19 cellular contexts compared by ENCODE assay signal in genomic region chr16:17743158-17743557, GRCh38.
DNase-seq lines count a peak whose midpoint lies in the region; ATAC-seq, FAIRE-seq and TF ChIP-seq lines count a peak whose summit lies in the region.
"Had no signal": no experiment of that assay in that cellular context is flagged by ENCODE, and none has a peak within 500 bp of the region (broad histone marks: within the 10 kb centered on the region; RNA-seq: fewer than 3 reads in every experiment).

No MANE protein-coding gene starts in this region.

- H3K4me2 ChIP-seq in H1 (ENCODE audit: insufficient read depth in 1 of 2, low read depth in 2 of 2, low read length in 2 of 2), result peak overlapping the region in 1 of 2 experiments; percentile 58; a peak in 1 of 4 replicates

- TF ChIP-seq POLR2A in H1 (IDR thresholded peaks at IDR 0.05; ENCODE audit: control extremely low read depth in 1 of 2, low read depth in 2 of 2, low read length in 2 of 2) (no peak), sigmoid colon (IDR thresholded peaks at IDR 0.05) (no peak)

- no peaks in the 10 kb centered on the region for H4K20me1 ChIP-seq in H1 (replicated peaks in 1 of 2; ENCODE audit: control insufficient read depth in 1 of 2, insufficient read depth in 2 of 2, low read length in 2 of 2)

- H3K79me2 ChIP-seq in H1 (ENCODE audit: control insufficient read depth in 1 of 2, insufficient read depth in 2 of 2, low read length in 2 of 2), result no peaks in the 10 kb centered on the region

- H3K18ac ChIP-seq in H1 (ENCODE audit: extremely low read depth, low read length), result peak overlapping the region; percentile 86; the same call in 1 of the 2 replicates

- H3K27ac ChIP-seq in H1 (ENCODE audit: low read depth, low read length) (no peak overlapping the region), iPS-20b (ENCODE audit: low read length) (peak overlapping the region; percentile 63), sigmoid colon (peak overlapping the region in 3 of 4 donors; percentile 88 to 90 (median 90))
- no peak overlapping the region for H3K27ac ChIP-seq in effector memory CD4-positive, alpha-beta T cell (ENCODE audit: insufficient read depth, low read length, poor library complexity, severe bottlenecking)

- H3K36me3 ChIP-seq in H1 (ENCODE audit: control insufficient read depth in 2 of 4, insufficient read depth in 4 of 4, low read length in 3 of 4) (no peaks in the 10 kb centered on the region), iPS-20b (ENCODE audit: insufficient read depth, low read depth, low read length) (no peaks in the 10 kb centered on the region), sigmoid colon (no peaks in the 10 kb centered on the region)
- no peaks in the 10 kb centered on the region for H3K36me3 ChIP-seq in effector memory CD4-positive, alpha-beta T cell (ENCODE audit: control insufficient read depth, insufficient read depth, low read length)
- H3K36me3 ChIP-seq: BE2C, HAP-1 had no signal

- peak overlapping the region; percentile 19; the same call in 1 of the 2 replicates for H2BK15ac ChIP-seq in H1 (ENCODE audit: low read length)

- no peak overlapping the region for H3K56ac ChIP-seq in H1 (replicated peaks; ENCODE audit: insufficient read length, low read depth, low read length)

- H3K9ac ChIP-seq in H1 (replicated peaks in 1 of 4; ENCODE audit: extremely low read depth in 1 of 4, low read depth in 3 of 4, low read length in 3 of 4) (no peak overlapping the region), iPS-20b (ENCODE audit: low read depth, low read length) (peak overlapping the region; percentile 72; the same call in 1 of the 2 replicates)

- peaks cover 4 to 20% (median 11%) of the 10 kb centered on the region in 4 experiments for H3K4me1 ChIP-seq in H1 (replicated peaks in 1 of 4; ENCODE audit: control insufficient read depth in 3 of 4, insufficient read depth in 4 of 4, low read length in 3 of 4)
- peaks cover 28% of the 10 kb centered on the region; the same call in 1 of the 2 replicates for H3K4me1 ChIP-seq in iPS-20b (ENCODE audit: insufficient read depth, low read length)
- peaks cover 0 to 15% (median 14%) of the 10 kb centered on the region in 4 donors for H3K4me1 ChIP-seq in sigmoid colon
- H3K4me1 ChIP-seq in effector memory CD4-positive, alpha-beta T cell (ENCODE audit: control insufficient read depth, insufficient read depth, low read length, poor library complexity, severe bottlenecking), result no peaks in the 10 kb centered on the region
- H3K4me1 ChIP-seq: BE2C, HAP-1 had no signal

- no peaks in the 10 kb centered on the region for H3K36me3 Mint-ChIP-seq in WTC11
- H3K36me3 Mint-ChIP-seq: CD4-positive, CD25-positive, alpha-beta regulatory T cell; CD8-positive, alpha-beta memory T cell had no signal

- peak overlapping the region; percentile 24 for H4K5ac ChIP-seq in H1 (ENCODE audit: insufficient read length, low read depth, low read length)

- no peak for FAIRE-seq in H1 (lab: Jason Lieb, UNC)
- FAIRE-seq: A204.1, G401.6, GM12892, GM18507 had no signal

- no peaks in the 10 kb centered on the region for H3K79me1 ChIP-seq in H1 (ENCODE audit: low read depth, low read length)

- CTCF ChIA-PET in WTC11 (lab: Charles Lee), result no interaction called here
- CTCF ChIA-PET in H1 (lab: Charles Lee; ENCODE audit: partially characterized antibody), result no interaction called here

- H3K4ac ChIP-seq in H1 (replicated peaks; ENCODE audit: insufficient read length, low read depth, low read length), result no peak overlapping the region

- H3K4me3 Mint-ChIP-seq in WTC11, result no peak overlapping the region
- H3K4me3 Mint-ChIP-seq: CD4-positive, CD25-positive, alpha-beta regulatory T cell; CD8-positive, alpha-beta memory T cell had no signal

- H3K23me2 ChIP-seq in H1 (ENCODE audit: low read depth, low read length), result no peaks in the 10 kb centered on the region; the same call in 1 of the 2 replicates

- H3K9me3 ChIP-seq in H1 (ENCODE audit: insufficient read depth in 2 of 2, low read depth in 1 of 2, low read length in 1 of 2), result no peaks in the 10 kb centered on the region
- no peaks in the 10 kb centered on the region for H3K9me3 ChIP-seq in iPS-20b (ENCODE audit: insufficient read depth, low read depth, low read length)
- no peaks in the 10 kb centered on the region for H3K9me3 ChIP-seq in sigmoid colon
- no peaks in the 10 kb centered on the region for H3K9me3 ChIP-seq in effector memory CD4-positive, alpha-beta T cell (ENCODE audit: control insufficient read depth, low read length)
- H3K9me3 ChIP-seq: HAP-1 had no signal

- intact Hi-C loops in sigmoid colon (cut with DNase I), result no loop called here

- no peak for TF ChIP-seq RAD21 in H1 (IDR thresholded peaks at IDR 0.05 in 1 of 2, conservative IDR thresholded peaks at IDR 0.05 in 1 of 2; ENCODE audit: low read depth in 2 of 2, low read length in 2 of 2)

- H2BK12ac ChIP-seq in H1 (ENCODE audit: low read depth, low read length), result peak overlapping the region; percentile 99

- no peak overlapping the region for H3K14ac ChIP-seq in H1 (ENCODE audit: insufficient read length)

- H3K27ac Mint-ChIP-seq in WTC11, result no peak overlapping the region
- H3K27ac Mint-ChIP-seq: CD4-positive, CD25-positive, alpha-beta regulatory T cell; CD8-positive, alpha-beta memory T cell had no signal

- peak overlapping the region; percentile 85 for H4K91ac ChIP-seq in H1 (replicated peaks; ENCODE audit: insufficient read length, low read length)

- H3K9me3 Mint-ChIP-seq in WTC11, result no peaks in the 10 kb centered on the region

- H3K23ac ChIP-seq in H1 (ENCODE audit: insufficient read length), result no peak overlapping the region

- no peak for TF ChIP-seq CTCF in WTC11 (IDR thresholded peaks at IDR 0.05)
- no peak for TF ChIP-seq CTCF in H1 (IDR thresholded peaks at IDR 0.05; ENCODE audit: control extremely low read depth in 1 of 3, insufficient read depth in 1 of 3, low read depth in 1 of 3, low read length in 3 of 3)
- TF ChIP-seq CTCF in sigmoid colon (IDR thresholded peaks at IDR 0.05), result no peak

- H3K4me1 Mint-ChIP-seq in WTC11, result peaks cover 48% of the 10 kb centered on the region
- H3K4me1 Mint-ChIP-seq: CD4-positive, CD25-positive, alpha-beta regulatory T cell; CD8-positive, alpha-beta memory T cell had no signal

- POLR2A ChIA-PET in WTC11 (lab: Charles Lee) (no interaction called here), H1 (lab: Charles Lee; ENCODE audit: partially characterized antibody) (no interaction called here)

- H2AK5ac ChIP-seq in H1 (ENCODE audit: low read depth, low read length), result no peak overlapping the region

- H3K4me3 ChIP-seq in H1 (ENCODE audit: extremely low read depth in 1 of 4, insufficient read depth in 2 of 4, low read depth in 3 of 4, low read length in 4 of 4), result no peak overlapping the region
- H3K4me3 ChIP-seq in iPS-20b (ENCODE audit: low read length), result no peak overlapping the region
- H3K4me3 ChIP-seq in sigmoid colon, result no peak overlapping the region
- no peak overlapping the region for H3K4me3 ChIP-seq in effector memory CD4-positive, alpha-beta T cell (ENCODE audit: insufficient read depth, low read depth, low read length, poor library complexity, severe bottlenecking)
- H3K4me3 ChIP-seq: HAP-1 had no signal

- TF ChIP-seq EP300 in H1 (IDR thresholded peaks at IDR 0.05; ENCODE audit: borderline replicate concordance in 1 of 2, low read depth in 2 of 2, low read length in 2 of 2), result no peak
- no peak for TF ChIP-seq EP300 in sigmoid colon (IDR thresholded peaks at IDR 0.05)

- no peak overlapping the region; the same call in 1 of the 2 replicates for H2BK20ac ChIP-seq in H1 (ENCODE audit: low read length)

- H2BK120ac ChIP-seq in H1 (replicated peaks; ENCODE audit: low read depth, low read length), result no peak overlapping the region

- 84% methylated on average over 3 of the region's 3 CpGs; no CpG with 5 or more reads in 1 of the 2 experiments for WGBS in H1 (ENCODE audit: extremely low coverage in 1 of 2, insufficient coverage in 1 of 2, insufficient read length in 1 of 2, insufficient replicate concordance in 2 of 2, low coverage in 1 of 2, low lambda C conversion rate in 2 of 2, missing lambda C conversion rate in 1 of 2), 2 experiments
- WGBS in sigmoid colon, 2 donors, result 64 to 82% methylated on average over 3 of the region's 3 CpGs

- no peak overlapping the region for H2AFZ ChIP-seq in H1 (ENCODE audit: low read length)

- no peaks in the 10 kb centered on the region for H3K27me3 ChIP-seq in H1 (replicated peaks in 1 of 4; ENCODE audit: control insufficient read depth in 3 of 4, extremely low read depth in 1 of 4, insufficient read depth in 3 of 4, low read length in 3 of 4)
- H3K27me3 ChIP-seq in iPS-20b (ENCODE audit: insufficient read depth, low read length), result no peaks in the 10 kb centered on the region
- H3K27me3 ChIP-seq in sigmoid colon, result no peaks in the 10 kb centered on the region
- H3K27me3 ChIP-seq in effector memory CD4-positive, alpha-beta T cell (replicated peaks; ENCODE audit: control insufficient read depth, insufficient read depth, low read length, poor library complexity, severe bottlenecking), result no peaks in the 10 kb centered on the region
- H3K27me3 ChIP-seq: BE2C had no signal

- DNase-seq in WTC11 (ENCODE audit: low spot score), result no peak
- DNase-seq in H1 (ENCODE audit: low read depth in 1 of 2, low spot score in 2 of 2), result no peak
- DNase-seq in sigmoid colon, result no peak
- DNase-seq in HPDE6-E6E7 (ENCODE audit: extremely low spot score), result no peak
- DNase-seq in effector memory CD4-positive, alpha-beta T cell, result no peak
- no peak for DNase-seq in anterior cingulate cortex (lab: John Stamatoyannopoulos, UW)
- DNase-seq: ACHN; BE2C; C1 segment of cervical spinal cord; CD4-positive, CD25-positive, alpha-beta regulatory T cell; CD8-positive, alpha-beta memory T cell; COR-L47; DMS 273 treated with DMSO at 0.1 percent for 48 hours had no signal

- ATAC-seq in WTC11, result no peak

- H4K8ac ChIP-seq in H1 (ENCODE audit: extremely low read depth, insufficient read depth, low read length), result no peak overlapping the region; the same call in 1 of the 2 replicates

- no peaks in the 10 kb centered on the region for H3K27me3 Mint-ChIP-seq in WTC11 (ENCODE audit: low read depth)

- 0 out of 2 replicates have a peak overlapping the region, but pooled peaks have one; percentile 85 for H2BK5ac ChIP-seq in H1 (ENCODE audit: low read depth, low read length)

TF ChIP-seq in WTC11, 78 proteins besides CTCF, POLR2A, EP300 and RAD21 (continues in another document):
- no peak for TF ChIP-seq TEAD1 (CRISPR knock-in tag; IDR thresholded peaks at IDR 0.05)
- 0 out of 2 replicates have a peak, but pooled peaks have one; percentile 63 for TF ChIP-seq GTF2I (CRISPR knock-in tag; conservative IDR thresholded peaks at IDR 0.05)
- TF ChIP-seq SOX15 (CRISPR knock-in tag; IDR thresholded peaks at IDR 0.05), result no peak

TF ChIP-seq in H1, 55 proteins besides CTCF, POLR2A, EP300 and RAD21:
- TF ChIP-seq TBP (IDR thresholded peaks at IDR 0.05; ENCODE audit: low read depth, low read length) (no peak), KDM1A (IDR thresholded peaks at IDR 0.05; ENCODE audit: borderline replicate concordance, low read length) (peak; percentile 94), SP2 (IDR thresholded peaks at IDR 0.05; ENCODE audit: low read length) (no peak), HDAC2 (IDR thresholded peaks at IDR 0.05; ENCODE audit: borderline replicate concordance in 1 of 2, low read depth in 2 of 2, low read length in 2 of 2) (peak in 1 of 2 experiments; percentile 76; a peak in 1 of 4 replicates)

Comparison
In these comparisons a context has a peak if more than half of its experiments do, and no peak if none do; other contexts are left out.
1. H3K27ac ChIP-seq: peak in iPS-20b (single experiment) and sigmoid colon (3 of 4); none in H1 (single experiment) and effector memory CD4-positive, alpha-beta T cell (single experiment).